In the genomic region with DNA sequence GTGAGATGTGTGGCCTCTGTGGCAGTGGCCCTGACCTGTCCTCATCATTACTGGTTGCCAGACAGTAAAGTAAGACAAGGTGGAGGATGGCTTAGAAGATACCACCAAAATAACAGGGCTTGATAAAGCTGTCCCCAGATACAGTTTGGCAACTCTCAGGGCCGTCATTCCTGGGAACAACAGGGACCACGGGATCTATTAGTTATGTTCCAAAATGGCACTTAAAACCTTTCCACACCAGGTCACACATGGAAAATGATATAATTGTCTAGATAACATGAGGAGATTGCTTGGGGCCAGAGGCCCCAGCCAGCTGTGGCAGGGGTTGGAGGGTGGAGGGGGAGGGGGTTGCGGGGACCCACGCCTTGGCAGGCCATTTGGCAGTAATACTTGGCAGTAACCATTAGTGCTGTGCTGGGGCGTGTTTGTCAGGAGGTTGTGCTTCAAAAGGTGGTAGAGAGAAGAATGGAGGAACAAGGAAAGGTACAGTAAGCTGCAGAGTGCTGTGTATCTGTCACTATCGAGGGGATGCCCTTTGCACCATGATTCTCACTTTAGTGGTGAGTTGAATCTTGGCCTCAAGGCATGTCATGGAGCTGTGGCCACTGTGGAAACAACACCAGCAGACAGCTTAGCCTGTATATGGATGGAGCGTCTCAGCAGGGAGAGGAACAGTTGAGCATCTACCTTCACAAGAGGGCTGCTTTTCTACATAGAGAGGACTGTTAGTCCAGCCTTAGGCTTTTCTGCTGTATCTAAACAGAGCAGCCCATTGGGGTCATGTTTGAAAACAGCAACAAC, we compare ENCODE assay signal across 17 cellular contexts. TPM values are rescaled to one million over a fixed set of nuclear protein-coding genes. Genes with fewer than 3 reads are reported as not detected.
A peak's percentile ranks its signal among the peaks of the same experiment; 100 is the strongest.
DNase-seq lines count a peak whose midpoint lies in the region; ATAC-seq, FAIRE-seq and TF ChIP-seq lines count a peak whose summit lies in the region.
"Had no signal": no experiment of that assay in that cellular context is flagged by ENCODE, and none has a peak within 500 bp of the region (broad histone marks: within the 10 kb centered on the region; RNA-seq: fewer than 3 reads in every experiment).

No MANE protein-coding gene starts in this region.

- H3K27me3 Mint-ChIP-seq in T-helper 1 cell treated with Interleukin-12 subunit alpha and Interleukin-12 subunit beta and Interleukin-4 antibody, amounts not matched to agents 30 μg/mL and 1 μg/mL, for 36 hours (ENCODE audit: low read depth), result no peaks in the 10 kb centered on the region
- H3K27me3 Mint-ChIP-seq in T-helper 17 cell (no peaks in the 10 kb centered on the region), endothelial cell (ENCODE audit: unreplicated experiment) (peaks cover 2% of the 10 kb centered on the region)
- H3K27me3 Mint-ChIP-seq: activated CD4-positive, alpha-beta T cell treated with anti-CD3 and anti-CD28 coated beads, Interleukin-2, amount 10 ng/mL, durations not matched to agents 7 days and 5 days had no signal

- no peak for TF ChIP-seq CTCF in left ventricle myocardium inferior (IDR thresholded peaks at IDR 0.05; ENCODE audit: borderline replicate concordance)
- no peak for TF ChIP-seq CTCF in endothelial cell (IDR thresholded peaks at IDR 0.05; ENCODE audit: unreplicated experiment)

- no peak for FAIRE-seq in small intestine (lab: Jason Lieb, UNC)
- FAIRE-seq: A204.1 had no signal

- ATAC-seq in T-helper 17 cell, result peak; percentile 14

- H3K4me1 Mint-ChIP-seq in T-helper 1 cell treated with Interleukin-12 subunit alpha and Interleukin-12 subunit beta and Interleukin-4 antibody, amounts not matched to agents 30 μg/mL and 1 μg/mL, for 36 hours (ENCODE audit: low read depth), result peaks cover 78% of the 10 kb centered on the region
- H3K4me1 Mint-ChIP-seq in T-helper 17 cell, result peaks cover 76% of the 10 kb centered on the region
- peaks cover 4% of the 10 kb centered on the region for H3K4me1 Mint-ChIP-seq in endothelial cell (ENCODE audit: unreplicated experiment)

- peak overlapping the region; percentile 39 for H3K27ac Mint-ChIP-seq in T-helper 1 cell treated with Interleukin-12 subunit alpha and Interleukin-12 subunit beta and Interleukin-4 antibody, amounts not matched to agents 30 μg/mL and 1 μg/mL, for 36 hours
- H3K27ac Mint-ChIP-seq in T-helper 17 cell, result peak overlapping the region; percentile 96
- H3K27ac Mint-ChIP-seq in endothelial cell (ENCODE audit: unreplicated experiment), result no peak overlapping the region
- H3K27ac Mint-ChIP-seq: activated CD4-positive, alpha-beta T cell treated with anti-CD3 and anti-CD28 coated beads, Interleukin-2, amount 10 ng/mL, durations not matched to agents 7 days and 5 days had no signal

- H3K27me3 ChIP-seq in left ventricle myocardium inferior (ENCODE audit: low read depth), result no peaks in the 10 kb centered on the region
- no peaks in the 10 kb centered on the region for H3K27me3 ChIP-seq in small intestine (ENCODE audit: control insufficient read depth in 2 of 2, insufficient read depth in 2 of 2, low read length in 2 of 2)

- peak overlapping the region; percentile 66 for H3K4me3 ChIP-seq in left ventricle myocardium inferior
- no peak overlapping the region for H3K4me3 ChIP-seq in small intestine (ENCODE audit: low read depth in 1 of 2, low read length in 2 of 2)

- H3K36me3 Mint-ChIP-seq in T-helper 1 cell treated with Interleukin-12 subunit alpha and Interleukin-12 subunit beta and Interleukin-4 antibody, amounts not matched to agents 30 μg/mL and 1 μg/mL, for 36 hours (ENCODE audit: low read depth), result peaks cover 13% of the 10 kb centered on the region
- H3K36me3 Mint-ChIP-seq in T-helper 17 cell (ENCODE audit: low read depth) (peaks cover 2% of the 10 kb centered on the region), endothelial cell (ENCODE audit: low read depth, unreplicated experiment) (no peaks in the 10 kb centered on the region)

- DNase-seq in T-helper 1 cell (no peak), T-helper 17 cell (no peak), left ventricle myocardium inferior (peak; percentile 74), small intestine (peak; percentile 64), NCI-H510A (lab: John Stamatoyannopoulos, UW) (no peak), NCI-H2081 treated with DMSO at 0.1 percent for 48 hours (lab: John Stamatoyannopoulos, UW) (no peak), endothelial cell (ENCODE audit: low spot score) (no peak)
- DNase-seq: activated CD4-positive, alpha-beta T cell treated with anti-CD3 and anti-CD28 coated beads, Interleukin-2, amount 10 ng/mL, durations not matched to agents 7 days and 5 days; activated gamma-delta T cell; cerebellar nuclear complex; GF-D8; GOT3; hypothalamus; NCI-H1417 had no signal

- 71 to 86% (median 79%) methylated on average over 7 of the region's 7 CpGs for WGBS in small intestine, 3 donors

- H3K9me3 ChIP-seq in T-helper 17 cell (ENCODE audit: control insufficient read depth, low read length, poor library complexity, severe bottlenecking), result no peaks in the 10 kb centered on the region
- H3K9me3 ChIP-seq in left ventricle myocardium inferior (replicated peaks), result no peaks in the 10 kb centered on the region
- no peaks in the 10 kb centered on the region for H3K9me3 ChIP-seq in small intestine (ENCODE audit: control insufficient read depth, low read depth)

- H3K9me3 Mint-ChIP-seq in T-helper 1 cell treated with Interleukin-12 subunit alpha and Interleukin-12 subunit beta and Interleukin-4 antibody, amounts not matched to agents 30 μg/mL and 1 μg/mL, for 36 hours, result no peaks in the 10 kb centered on the region
- no peaks in the 10 kb centered on the region for H3K9me3 Mint-ChIP-seq in endothelial cell (ENCODE audit: unreplicated experiment)

- peak overlapping the region; percentile 8 for H3K4me3 Mint-ChIP-seq in T-helper 1 cell treated with Interleukin-12 subunit alpha and Interleukin-12 subunit beta and Interleukin-4 antibody, amounts not matched to agents 30 μg/mL and 1 μg/mL, for 36 hours
- H3K4me3 Mint-ChIP-seq in T-helper 17 cell (peak overlapping the region; percentile 15), endothelial cell (ENCODE audit: unreplicated experiment) (no peak overlapping the region)
- H3K4me3 Mint-ChIP-seq: activated CD4-positive, alpha-beta T cell treated with anti-CD3 and anti-CD28 coated beads, Interleukin-2, amount 10 ng/mL, durations not matched to agents 7 days and 5 days had no signal

- intact Hi-C loops in left ventricle myocardium inferior (cut with micrococcal nuclease), result no loop called here

- H3K27ac ChIP-seq in left ventricle myocardium inferior (replicated peaks) (peak overlapping the region; percentile 85), small intestine (ENCODE audit: low read depth in 1 of 2, low read length in 1 of 2) (no peak overlapping the region)
- H3K27ac ChIP-seq: epithelial cell of prostate had no signal

- H3K4me1 ChIP-seq in left ventricle myocardium inferior (peaks cover 78% of the 10 kb centered on the region), small intestine (ENCODE audit: control insufficient read depth in 2 of 2, insufficient read depth in 1 of 2, low read depth in 1 of 2, low read length in 1 of 2) (peaks cover 20 to 21% of the 10 kb centered on the region in 2 donors)

- no peaks in the 10 kb centered on the region for H3K36me3 ChIP-seq in left ventricle myocardium inferior
- no peaks in the 10 kb centered on the region for H3K36me3 ChIP-seq in small intestine (ENCODE audit: control insufficient read depth in 2 of 2, insufficient read depth in 2 of 2, low read length in 2 of 2)

RNA-seq across cellular contexts. Expression of a gene that starts 14.0 kb away (rescaled TPM):
- 10 to 100 TPM; 53.5 to 55.3 TPM for total RNA-seq in T-helper 17 cell
- total RNA-seq in left ventricle myocardium inferior, result 48.1 TPM
- polyA plus RNA-seq in small intestine, result 10 to 100 TPM in 1 of 3 donors, 1 to 10 TPM in 2; 4.0 to 14.3 (median 6.5) TPM
- 18.8 TPM for total RNA-seq in endothelial cell (ENCODE audit: unreplicated experiment)

Comparison
In these comparisons a context has a peak if more than half of its experiments do, and no peak if none do; other contexts are left out.
1. DNase-seq: peak in left ventricle myocardium inferior (single experiment) and small intestine (single experiment); none in T-helper 1 cell (0 of 5), T-helper 17 cell (0 of 3), NCI-H510A (single experiment), NCI-H2081 treated with DMSO at 0.1 percent for 48 hours (single experiment) and endothelial cell (single experiment).